Comparison of ENCODE assay signal across 10 cellular contexts in the genomic region with DNA sequence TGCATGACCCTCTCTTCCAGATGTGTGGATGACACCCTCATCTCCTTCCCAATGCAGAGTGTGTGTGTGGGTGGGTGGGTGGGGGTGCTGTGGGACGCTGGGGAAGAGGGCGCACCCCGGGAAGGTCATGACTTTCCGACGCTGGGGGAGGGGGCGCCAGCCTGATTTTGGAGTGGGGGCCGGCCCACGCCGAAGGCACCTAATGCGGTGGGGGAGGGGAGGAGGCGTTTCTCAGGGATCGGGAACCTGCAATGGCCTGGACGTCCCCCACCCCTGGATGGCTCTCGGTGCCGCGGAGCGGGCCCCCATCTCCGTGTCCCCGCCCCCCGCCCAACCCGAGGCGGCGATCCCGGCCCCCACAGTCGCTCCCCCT.
DNase-seq lines count a peak whose midpoint lies in the region.
"Had no signal": no experiment of that assay in that cellular context is flagged by ENCODE, and none has a peak within 500 bp of the region (broad histone marks: within the 10 kb centered on the region; RNA-seq: fewer than 3 reads in every experiment).

No MANE protein-coding gene starts in this region.

- peak overlapping the region; percentile 45 for H3K4me3 ChIP-seq in SK-N-MC
- peak overlapping the region; percentile 55; the same call in 1 of the 2 replicates for H3K4me3 ChIP-seq in iPS-20b (ENCODE audit: low read length)

- H3K27ac ChIP-seq in SK-N-MC (no peak overlapping the region), iPS-20b (ENCODE audit: low read length) (no peak overlapping the region), substantia nigra (ENCODE audit: low read depth, low read length, poor library complexity, severe bottlenecking) (peak overlapping the region; percentile 100)
- H3K27ac ChIP-seq: 22Rv1 had no signal

- DNase-seq in DMS 273 (lab: John Stamatoyannopoulos, UW; ENCODE audit: unreplicated experiment): peak; percentile 56
- no peak for DNase-seq in DMS 273 treated with DMSO at 0.1 percent for 48 hours (lab: John Stamatoyannopoulos, UW)
- DNase-seq in SK-N-MC (ENCODE audit: low read depth, low spot score): no peak
- peak in 1 of 49 donors; percentile 66 for DNase-seq in substantia nigra (lab: John Stamatoyannopoulos, UW)
- DNase-seq in NCI-H1694 (lab: John Stamatoyannopoulos, UW): no peak
- no peak for DNase-seq in NCI-H526 (lab: John Stamatoyannopoulos, UW)
- DNase-seq in activated T-cell treated with anti-CD3 and anti-CD28 coated beads, Interleukin-2, amount 50 U/mL, for 48 hours: no peak
- DNase-seq: EL had no signal

- peaks cover 100% of the 10 kb centered on the region for H3K27me3 ChIP-seq in iPS-20b (ENCODE audit: insufficient read depth, low read length)

- H3K4me1 ChIP-seq in iPS-20b (ENCODE audit: insufficient read depth, low read length): 0 out of 2 replicates have a peak, but pooled peaks cover 2% of the 10 kb centered on the region

- no peaks in the 10 kb centered on the region for H3K36me3 ChIP-seq in SK-N-MC (ENCODE audit: insufficient read depth, low read length)
- no peaks in the 10 kb centered on the region for H3K36me3 ChIP-seq in iPS-20b (ENCODE audit: insufficient read depth, low read depth, low read length)

- H3K9ac ChIP-seq in SK-N-MC (ENCODE audit: insufficient read length) (no peak overlapping the region), iPS-20b (ENCODE audit: low read depth, low read length) (no peak overlapping the region)

- no peaks in the 10 kb centered on the region for H3K9me3 ChIP-seq in SK-N-MC (ENCODE audit: low read depth, low read length)
- no peaks in the 10 kb centered on the region for H3K9me3 ChIP-seq in iPS-20b (ENCODE audit: insufficient read depth, low read depth, low read length)
